ENCODE assay signal across 1 cellular context in the genomic region with DNA sequence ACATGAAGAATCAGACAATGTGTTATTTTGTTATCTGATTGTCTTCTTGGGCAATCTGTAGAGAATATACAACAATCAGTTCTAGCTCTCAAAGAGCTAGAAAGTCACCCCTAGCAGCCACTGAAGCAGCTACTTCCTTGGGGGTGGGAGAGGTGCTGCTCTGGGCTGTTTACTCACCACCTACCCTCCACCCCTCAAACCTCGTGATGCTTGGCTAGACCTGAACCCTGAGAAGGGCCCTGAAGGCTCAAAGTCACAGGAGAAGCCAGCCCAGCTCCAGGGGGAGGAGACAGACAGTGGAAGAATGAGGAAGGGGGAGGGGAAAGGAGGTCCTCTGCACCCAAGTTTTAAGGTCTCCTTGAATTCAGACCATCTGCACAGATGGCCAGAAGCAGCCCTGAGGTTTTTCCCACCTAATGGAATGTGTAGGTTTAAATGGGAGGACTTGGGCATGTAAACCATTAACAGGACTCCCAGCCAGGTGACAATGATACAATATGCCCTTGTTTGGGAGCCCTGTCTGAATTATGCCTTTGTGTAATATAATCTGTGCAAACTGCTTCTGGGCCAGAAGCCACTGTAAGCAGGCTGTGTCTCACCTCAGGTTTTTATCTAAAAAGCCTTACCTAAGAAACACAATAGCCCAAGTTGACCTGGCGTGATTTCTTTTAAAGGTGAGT.
TF ChIP-seq lines count a peak whose summit lies in the region.

No MANE protein-coding gene starts in this region.

TF ChIP-seq in HepG2, 621 proteins besides CTCF, POLR2A, EP300 and RAD21 (continued from another document):
- TF ChIP-seq CREM (IDR thresholded peaks at IDR 0.05) (peak; percentile 8; the same call in 1 of the 2 replicates), CREM (CRISPR knock-in tag; IDR thresholded peaks at IDR 0.05) (no peak), ZNF180 (CRISPR knock-in tag; IDR thresholded peaks at IDR 0.05; ENCODE audit: borderline replicate concordance, low read depth) (no peak), ZNF713 (CRISPR knock-in tag; IDR thresholded peaks at IDR 0.05) (no peak), PHF21A (CRISPR knock-in tag; IDR thresholded peaks at IDR 0.05) (0 out of 2 replicates have a peak, but pooled peaks have one; percentile 2), ZFP36L1 (CRISPR knock-in tag; IDR thresholded peaks at IDR 0.05) (no peak), POGZ (CRISPR knock-in tag; IDR thresholded peaks at IDR 0.05) (0 out of 2 replicates have a peak, but pooled peaks have one; percentile 19), EHMT2 (IDR thresholded peaks at IDR 0.05; ENCODE audit: borderline replicate concordance, low read depth, low read length) (peak; percentile 43; the same call in 1 of the 2 replicates), SRF (IDR thresholded peaks at IDR 0.05; ENCODE audit: low read depth, low read length) (peak; percentile 89), FOXA3 (CRISPR knock-in tag; IDR thresholded peaks at IDR 0.05) (0 out of 2 replicates have a peak, but pooled peaks have one; percentile 24), SRSF1 (optimal IDR thresholded peaks at IDR 0.05; ENCODE audit: low read depth, low read length) (no peak), RBM39 (IDR thresholded peaks at IDR 0.05; ENCODE audit: low read depth, low read length, poor library complexity, severe bottlenecking) (no peak), SOX5 (CRISPR knock-in tag; IDR thresholded peaks at IDR 0.05; ENCODE audit: borderline replicate concordance) (peak; percentile 70), ZNF788 (CRISPR knock-in tag; IDR thresholded peaks at IDR 0.05; ENCODE audit: borderline replicate concordance) (0 out of 2 replicates have a peak, but pooled peaks have one; percentile 24), FOXA1 (IDR thresholded peaks at IDR 0.05) (no peak), FOXA1 (CRISPR knock-in tag; IDR thresholded peaks at IDR 0.05) (peak; percentile 62; the same call in 1 of the 2 replicates), RFXAP (CRISPR knock-in tag; IDR thresholded peaks at IDR 0.05; ENCODE audit: borderline replicate concordance) (no peak), NRL (CRISPR knock-in tag; IDR thresholded peaks at IDR 0.05; ENCODE audit: borderline replicate concordance) (no peak), ZNF326 (CRISPR knock-in tag; IDR thresholded peaks at IDR 0.05; ENCODE audit: borderline replicate concordance) (no peak), TEAD3 (CRISPR knock-in tag; optimal IDR thresholded peaks at IDR 0.05; ENCODE audit: borderline replicate concordance) (peak; percentile 67), SIX1 (CRISPR knock-in tag; IDR thresholded peaks at IDR 0.05; ENCODE audit: borderline replicate concordance) (peak; percentile 72; the same call in 1 of the 2 replicates)
- TF ChIP-seq, protein P1, sequence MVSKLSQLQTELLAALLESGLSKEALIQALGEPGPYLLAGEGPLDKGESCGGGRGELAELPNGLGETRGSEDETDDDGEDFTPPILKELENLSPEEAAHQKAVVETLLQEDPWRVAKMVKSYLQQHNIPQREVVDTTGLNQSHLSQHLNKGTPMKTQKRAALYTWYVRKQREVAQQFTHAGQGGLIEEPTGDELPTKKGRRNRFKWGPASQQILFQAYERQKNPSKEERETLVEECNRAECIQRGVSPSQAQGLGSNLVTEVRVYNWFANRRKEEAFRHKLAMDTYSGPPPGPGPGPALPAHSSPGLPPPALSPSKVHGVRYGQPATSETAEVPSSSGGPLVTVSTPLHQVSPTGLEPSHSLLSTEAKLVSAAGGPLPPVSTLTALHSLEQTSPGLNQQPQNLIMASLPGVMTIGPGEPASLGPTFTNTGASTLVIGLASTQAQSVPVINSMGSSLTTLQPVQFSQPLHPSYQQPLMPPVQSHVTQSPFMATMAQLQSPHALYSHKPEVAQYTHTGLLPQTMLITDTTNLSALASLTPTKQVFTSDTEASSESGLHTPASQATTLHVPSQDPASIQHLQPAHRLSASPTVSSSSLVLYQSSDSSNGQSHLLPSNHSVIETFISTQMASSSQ (IDR thresholded peaks at IDR 0.05; ENCODE audit: low read depth): peak; percentile 73
- TF ChIP-seq, protein P1 (CRISPR knock-in tag; IDR thresholded peaks at IDR 0.05; ENCODE audit: borderline replicate concordance): peak; percentile 68
- TF ChIP-seq, protein P2, sequence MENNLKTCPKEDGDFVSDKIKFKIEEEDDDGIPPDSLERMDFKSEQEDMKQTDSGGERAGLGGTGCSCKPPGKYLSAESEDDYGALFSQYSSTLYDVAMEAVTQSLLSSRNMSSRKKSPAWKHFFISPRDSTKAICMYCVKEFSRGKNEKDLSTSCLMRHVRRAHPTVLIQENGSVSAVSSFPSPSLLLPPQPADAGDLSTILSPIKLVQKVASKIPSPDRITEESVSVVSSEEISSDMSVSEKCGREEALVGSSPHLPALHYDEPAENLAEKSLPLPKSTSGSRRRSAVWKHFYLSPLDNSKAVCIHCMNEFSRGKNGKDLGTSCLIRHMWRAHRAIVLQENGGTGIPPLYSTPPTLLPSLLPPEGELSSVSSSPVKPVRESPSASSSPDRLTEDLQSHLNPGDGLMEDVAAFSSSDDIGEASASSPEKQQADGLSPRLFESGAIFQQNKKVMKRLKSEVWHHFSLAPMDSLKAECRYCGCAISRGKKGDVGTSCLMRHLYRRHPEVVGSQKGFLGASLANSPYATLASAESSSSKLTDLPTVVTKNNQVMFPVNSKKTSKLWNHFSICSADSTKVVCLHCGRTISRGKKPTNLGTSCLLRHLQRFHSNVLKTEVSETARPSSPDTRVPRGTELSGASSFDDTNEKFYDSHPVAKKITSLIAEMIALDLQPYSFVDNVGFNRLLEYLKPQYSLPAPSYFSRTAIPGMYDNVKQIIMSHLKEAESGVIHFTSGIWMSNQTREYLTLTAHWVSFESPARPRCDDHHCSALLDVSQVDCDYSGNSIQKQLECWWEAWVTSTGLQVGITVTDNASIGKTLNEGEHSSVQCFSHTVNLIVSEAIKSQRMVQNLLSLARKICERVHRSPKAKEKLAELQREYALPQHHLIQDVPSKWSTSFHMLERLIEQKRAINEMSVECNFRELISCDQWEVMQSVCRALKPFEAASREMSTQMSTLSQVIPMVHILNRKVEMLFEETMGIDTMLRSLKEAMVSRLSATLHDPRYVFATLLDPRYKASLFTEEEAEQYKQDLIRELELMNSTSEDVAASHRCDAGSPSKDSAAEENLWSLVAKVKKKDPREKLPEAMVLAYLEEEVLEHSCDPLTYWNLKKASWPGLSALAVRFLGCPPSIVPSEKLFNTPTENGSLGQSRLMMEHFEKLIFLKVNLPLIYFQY (CRISPR knock-in tag; IDR thresholded peaks at IDR 0.05; ENCODE audit: borderline replicate concordance): no peak
- TF ChIP-seq, protein P3, sequence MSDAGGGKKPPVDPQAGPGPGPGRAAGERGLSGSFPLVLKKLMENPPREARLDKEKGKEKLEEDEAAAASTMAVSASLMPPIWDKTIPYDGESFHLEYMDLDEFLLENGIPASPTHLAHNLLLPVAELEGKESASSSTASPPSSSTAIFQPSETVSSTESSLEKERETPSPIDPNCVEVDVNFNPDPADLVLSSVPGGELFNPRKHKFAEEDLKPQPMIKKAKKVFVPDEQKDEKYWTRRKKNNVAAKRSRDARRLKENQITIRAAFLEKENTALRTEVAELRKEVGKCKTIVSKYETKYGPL (CRISPR knock-in tag; IDR thresholded peaks at IDR 0.05): no peak
TF ChIP-seq in HepG2: peak in this region for 36.
